8 cellular contexts compared by ENCODE assay signal in genomic region chr9:137027369-137028012, GRCh38. TPM values are rescaled to one million over a fixed set of nuclear protein-coding genes. Genes with fewer than 3 reads are reported as not detected.
A peak's percentile ranks its signal among the peaks of the same experiment; 100 is the strongest.
DNase-seq lines count a peak whose midpoint lies in the region; ATAC-seq and TF ChIP-seq lines count a peak whose summit lies in the region.

No MANE protein-coding gene starts in this region.

- CTCF ChIA-PET in BJ (lab: Yijun Ruan, JAX) = interaction anchor here (0.7 to 10.7 kb wide), 8 partner anchors 9 to 186 kb away, joined by 3 to 50 read pairs (median 4); partner anchors contain the start of genes AJM1, CLIC3 and SAPCD2

- H3K27me3 Mint-ChIP-seq in chondrocyte (ENCODE audit: low read depth) = no peaks in the 10 kb centered on the region

- POLR2A ChIA-PET in BJ (lab: Charles Lee) = interaction anchor here (0.6 kb wide), 1 partner anchor 43 kb away, joined by 3 read pairs; no protein-coding TSS in a partner anchor

- peaks cover 7% of the 10 kb centered on the region for H3K4me1 Mint-ChIP-seq in chondrocyte (ENCODE audit: low read depth)

- H3K27ac ChIP-seq in muscle layer of colon (ENCODE audit: low read depth, low read length) = no peak overlapping the region

- H3K9me3 Mint-ChIP-seq in chondrocyte (ENCODE audit: low read depth) = no peaks in the 10 kb centered on the region

- H3K27ac Mint-ChIP-seq in chondrocyte (ENCODE audit: unreplicated experiment) = peak overlapping the region; percentile 17

- H3K9me3 ChIP-seq in muscle layer of colon (ENCODE audit: low read length) = no peaks in the 10 kb centered on the region

- ATAC-seq in HG02885 (IDR thresholded peaks at IDR 0.05; ENCODE audit: poor library complexity, unreplicated experiment) = no peak

- H3K36me3 Mint-ChIP-seq in chondrocyte (ENCODE audit: low read depth) = no peaks in the 10 kb centered on the region

- H3K9ac ChIP-seq in muscle layer of colon (ENCODE audit: low read length) = no peak overlapping the region

- peaks cover 27% of the 10 kb centered on the region for H3K4me1 ChIP-seq in muscle layer of colon (ENCODE audit: insufficient read depth, low read length)

- H3K36me3 ChIP-seq in BJ (ENCODE audit: control insufficient read depth, insufficient read depth, low read length) = no peaks in the 10 kb centered on the region; the same call in 1 of the 2 replicates
- H3K36me3 ChIP-seq in muscle layer of colon (ENCODE audit: insufficient read depth, low read length) = no peaks in the 10 kb centered on the region

- H3K4me3 ChIP-seq in BJ (ENCODE audit: low read depth, low read length) (peak overlapping the region; percentile 64), muscle layer of colon (ENCODE audit: low read depth in 1 of 2, low read length in 2 of 2) (peak overlapping the region; percentile 33 to 45)
- H3K4me3 ChIP-seq in Jurkat, Clone E6-1 (ENCODE audit: low read length) = peak overlapping the region; percentile 22; the same call in 1 of the 2 replicates

- H3K27me3 ChIP-seq in BJ (ENCODE audit: control insufficient read depth, insufficient read depth, low read length) (no peaks in the 10 kb centered on the region), muscle layer of colon (ENCODE audit: control insufficient read depth in 1 of 2, insufficient read depth in 2 of 2, low read length in 2 of 2) (no peaks in the 10 kb centered on the region)

- peak overlapping the region; percentile 74 for H3K4me3 Mint-ChIP-seq in chondrocyte (ENCODE audit: unreplicated experiment)

- TF ChIP-seq CTCF in BJ (IDR thresholded peaks at IDR 0.05; ENCODE audit: insufficient read depth, low read depth, low read length) (no peak), chondrocyte (IDR thresholded peaks at IDR 0.05) (no peak)

- DNase-seq in BJ (ENCODE audit: low read depth) (no peak), chondrocyte (ENCODE audit: low spot score) (no peak), NCI-H1930 (lab: John Stamatoyannopoulos, UW) (no peak), middle frontal gyrus (ENCODE audit: extremely low spot score, low spot score) (no peak)
- no peak for DNase-seq in Jurkat, Clone E6-1 (ENCODE audit: low read depth, low spot score)
- no peak for DNase-seq in stimulated activated CD4-positive, alpha-beta T cell treated with anti-CD3 and anti-CD28 coated beads, Interleukin-4, amount 100 ng/mL, for 4 hours

RNA-seq across cellular contexts. Expression of gene ABCA2, which starts 0.5 kb away (rescaled TPM):
- polyA plus RNA-seq in BJ (2011; rRNA removed) = 8.7 and 16.0 TPM in 2 replicates
- 17.2 and 28.5 TPM in 2 replicates for polyA minus RNA-seq in BJ (2011; rRNA and poly(A)+ RNA removed)
- 49.2 TPM for polyA plus RNA-seq in Jurkat, Clone E6-1 (2012; ENCODE audit: insufficient read depth, insufficient read length)
- total RNA-seq in chondrocyte = 55.3 to 62.4 TPM (median 59.1 TPM) in 3 replicates

RNA-seq across cellular contexts. Expression of gene FUT7, which starts 4.4 kb away (rescaled TPM):
- not detected in 2 replicates for polyA plus RNA-seq in BJ (2011; rRNA removed)
- not detected in 2 replicates for polyA minus RNA-seq in BJ (2011; rRNA and poly(A)+ RNA removed)
- not detected for polyA plus RNA-seq in Jurkat, Clone E6-1 (2012; ENCODE audit: insufficient read depth, insufficient read length)
- total RNA-seq in chondrocyte = not detected in 3 replicates

RNA-seq across cellular contexts. Expression of gene NPDC1, which starts 18.5 kb away (rescaled TPM):
- 21.8 and 31.9 TPM in 2 replicates for polyA plus RNA-seq in BJ (2011; rRNA removed)
- 8.2 and 13.4 TPM in 2 replicates for polyA minus RNA-seq in BJ (2011; rRNA and poly(A)+ RNA removed)
- 23.3 TPM for polyA plus RNA-seq in Jurkat, Clone E6-1 (2012; ENCODE audit: insufficient read depth, insufficient read length)
- 88.1 to 90.8 TPM (median 88.7 TPM) in 3 replicates for total RNA-seq in chondrocyte

RNA-seq across cellular contexts. Expression of gene ENTPD2, which starts 26.4 kb away (rescaled TPM):
- not detected in 2 replicates for polyA plus RNA-seq in BJ (2011; rRNA removed)
- polyA minus RNA-seq in BJ (2011; rRNA and poly(A)+ RNA removed) = not detected in 2 replicates
- not detected for polyA plus RNA-seq in Jurkat, Clone E6-1 (2012; ENCODE audit: insufficient read depth, insufficient read length)
- total RNA-seq in chondrocyte = 0.15 TPM in 1 of 3 replicates, not detected in the others

RNA-seq across cellular contexts. Expression of gene CLIC3, which starts 31.1 kb away (rescaled TPM):
- 3.9 and 4.0 TPM in 2 replicates for polyA plus RNA-seq in BJ (2011; rRNA removed)
- polyA minus RNA-seq in BJ (2011; rRNA and poly(A)+ RNA removed) = 0.47 and 0.51 TPM in 2 replicates
- not detected for polyA plus RNA-seq in Jurkat, Clone E6-1 (2012; ENCODE audit: insufficient read depth, insufficient read length)
- total RNA-seq in chondrocyte = 4.9 to 5.5 TPM in 2 of 3 replicates, not detected in the other
